Comparison of ENCODE assay signal across 10 cellular contexts in genomic region chr6:158086054-158086705, GRCh38.
DNase-seq lines count a peak whose midpoint lies in the region; ATAC-seq and TF ChIP-seq lines count a peak whose summit lies in the region.
"Had no signal": no experiment of that assay in that cellular context is flagged by ENCODE, and none has a peak within 500 bp of the region (broad histone marks: within the 10 kb centered on the region; RNA-seq: fewer than 3 reads in every experiment).

No MANE protein-coding gene starts in this region.

- H2AFZ ChIP-seq in KMS-11 (ENCODE audit: low read depth), result no peak overlapping the region

- TF ChIP-seq POLR2A in heart left ventricle (IDR thresholded peaks at IDR 0.05) (no peak), upper lobe of left lung (IDR thresholded peaks at IDR 0.05) (no peak)

- no peak for TF ChIP-seq EP300 in upper lobe of left lung (IDR thresholded peaks at IDR 0.05)

- H3K4me1 ChIP-seq in heart left ventricle (peaks cover 0 to 9% (median 0%) of the 10 kb centered on the region in 12 donors), KMS-11 (ENCODE audit: low read depth, poor library complexity, severe bottlenecking) (peaks cover 23% of the 10 kb centered on the region), upper lobe of left lung (peaks cover 0 to 5% (median 0%) of the 10 kb centered on the region in 4 donors), left ventricle myocardium inferior (peaks cover 12% of the 10 kb centered on the region)
- H3K4me1 ChIP-seq: psoas muscle had no signal

- peak overlapping the region; percentile 80 for H3K4me2 ChIP-seq in KMS-11

- TF ChIP-seq CTCF in heart left ventricle (IDR thresholded peaks at IDR 0.05) (no peak), KMS-11 (conservative IDR thresholded peaks at IDR 0.05; ENCODE audit: low read depth, low read length) (no peak), dorsolateral prefrontal cortex (IDR thresholded peaks at IDR 0.05 in 54 of 56, conservative IDR thresholded peaks at IDR 0.05 in 2 of 56; ENCODE audit: low read depth in 1 of 56, partially characterized antibody in 56 of 56) (no peak), upper lobe of left lung (IDR thresholded peaks at IDR 0.05) (no peak), left ventricle myocardium inferior (IDR thresholded peaks at IDR 0.05; ENCODE audit: borderline replicate concordance) (no peak)

- H3K27me3 ChIP-seq in heart left ventricle (no peaks in the 10 kb centered on the region), KMS-11 (ENCODE audit: insufficient read depth, low read depth) (no peaks in the 10 kb centered on the region), dorsolateral prefrontal cortex (no peaks in the 10 kb centered on the region), upper lobe of left lung (no peaks in the 10 kb centered on the region), left ventricle myocardium inferior (ENCODE audit: low read depth) (no peaks in the 10 kb centered on the region)

- no peak for DNase-seq in heart left ventricle
- DNase-seq in left ventricle myocardium superior, result no peak
- DNase-seq in dorsolateral prefrontal cortex, result no peak
- DNase-seq in upper lobe of left lung, result no peak
- no peak for DNase-seq in UCSD-AML1 (lab: John Stamatoyannopoulos, UW; ENCODE audit: unreplicated experiment)
- DNase-seq in left ventricle myocardium inferior, result no peak
- DNase-seq: COR-L47, psoas muscle had no signal

- H3K4me3 ChIP-seq in heart left ventricle (peak overlapping the region in 1 of 12 donors; percentile 40), KMS-11 (IDR thresholded peaks at IDR 0.05; ENCODE audit: insufficient read depth, low read depth, low read length) (no peak overlapping the region), dorsolateral prefrontal cortex (peak overlapping the region in 22 of 59 donors; percentile 2 to 46 (median 29)), upper lobe of left lung (peak overlapping the region in 1 of 4 donors; percentile 20), left ventricle myocardium inferior (no peak overlapping the region)
- H3K4me3 ChIP-seq: psoas muscle had no signal

- WGBS in heart left ventricle, 4 donors, result 80 to 91% (median 87%) methylated on average over 6 of the region's 6 CpGs
- WGBS in upper lobe of left lung, 2 donors, result 53 to 90% methylated on average over 2 to 5 of the region's 6 CpGs

- no peak overlapping the region; the same call in 1 of the 2 replicates for H3K9ac ChIP-seq in KMS-11

- no peaks in the 10 kb centered on the region for H3K9me3 ChIP-seq in heart left ventricle
- no peaks in the 10 kb centered on the region for H3K9me3 ChIP-seq in upper lobe of left lung
- H3K9me3 ChIP-seq in left ventricle myocardium inferior (replicated peaks), result no peaks in the 10 kb centered on the region
- H3K9me3 ChIP-seq: psoas muscle had no signal

- H3K79me2 ChIP-seq in KMS-11 (ENCODE audit: insufficient read depth, low read depth), result no peaks in the 10 kb centered on the region

- H3K27ac ChIP-seq in heart left ventricle (peak overlapping the region in 1 of 12 donors; percentile 58), KMS-11 (peak overlapping the region; percentile 59), dorsolateral prefrontal cortex (peak overlapping the region in 42 of 59 donors; percentile 16 to 83 (median 69)), upper lobe of left lung (peak overlapping the region; percentile 21 to 79 (median 50)), left ventricle myocardium inferior (replicated peaks) (no peak overlapping the region)
- H3K27ac ChIP-seq: psoas muscle had no signal

- H3K36me3 ChIP-seq in heart left ventricle (peaks cover 0 to 93% (median 76%) of the 10 kb centered on the region in 9 donors), KMS-11 (ENCODE audit: insufficient read depth) (no peaks in the 10 kb centered on the region), upper lobe of left lung (peaks cover 0 to 23% (median 4%) of the 10 kb centered on the region in 4 donors), left ventricle myocardium inferior (peaks cover 77% of the 10 kb centered on the region)

- ATAC-seq in heart left ventricle, result peak in 3 of 4 donors; percentile 3 to 6 (median 5)
- no peak for ATAC-seq in left ventricle myocardium superior
- ATAC-seq in upper lobe of left lung (ENCODE audit: low FRiP score in 2 of 2), result peak; percentile 44 to 51
- ATAC-seq in HG03196 (IDR thresholded peaks at IDR 0.05; ENCODE audit: unreplicated experiment), result no peak

- no peaks in the 10 kb centered on the region for H4K20me1 ChIP-seq in KMS-11 (ENCODE audit: insufficient read depth)

- intact Hi-C loops in heart left ventricle (cut with DNase I) (no loop called here), left ventricle myocardium superior (cut with micrococcal nuclease) (no loop called here), dorsolateral prefrontal cortex (cut with DNase I) (no loop called here), left ventricle myocardium inferior (cut with micrococcal nuclease) (no loop called here)

Comparison
In these comparisons a context has a peak if more than half of its experiments do, and no peak if none do; other contexts are left out.
1. ATAC-seq: peak in heart left ventricle (3 of 4) and upper lobe of left lung (2 of 2); none in left ventricle myocardium superior (single experiment) and HG03196 (single experiment).